ENCODE assay signal across 9 cellular contexts in genomic region chr12:6322969-6323339, GRCh38. TPM values are rescaled to one million over a fixed set of nuclear protein-coding genes. Genes with fewer than 3 reads are reported as not detected.
DNase-seq lines count a peak whose midpoint lies in the region; ATAC-seq and TF ChIP-seq lines count a peak whose summit lies in the region.
"Had no signal": no experiment of that assay in that cellular context is flagged by ENCODE, and none has a peak within 500 bp of the region (broad histone marks: within the 10 kb centered on the region; RNA-seq: fewer than 3 reads in every experiment).

No MANE protein-coding gene starts in this region.

- no TSS peak for BruUV-seq in Caco-2 (replicated peaks; lab: Mats Ljungman, UMichigan)

- CTCF ChIA-PET in Caco-2 (lab: Charles Lee), result interaction anchor here (0.6 to 1.7 kb wide), 17 partner anchors 10 to 148 kb away, joined by 3 to 17 read pairs (median 4); partner anchors contain the start of genes TNFRSF1A and VAMP1

- H3K36me3 Mint-ChIP-seq in Caco-2 (ENCODE audit: insufficient read depth, unreplicated experiment) (peaks cover 72% of the 10 kb centered on the region), nephron progenitor cell (ENCODE audit: low read depth) (no peaks in the 10 kb centered on the region)
- H3K36me3 Mint-ChIP-seq in activated naive CD8-positive, alpha-beta T cell treated with anti-CD3 and anti-CD28 coated beads, Interleukin-2, amount 10 ng/mL, durations not matched to agents 7 days and 5 days, result peaks cover 9% of the 10 kb centered on the region

- no peak for TF ChIP-seq CTCF in Caco-2 (IDR thresholded peaks at IDR 0.05; ENCODE audit: insufficient read depth in 1 of 2, low read depth in 1 of 2, low read length in 1 of 2, severe bottlenecking in 1 of 2, unreplicated experiment in 1 of 2)
- TF ChIP-seq CTCF in nephron progenitor cell (IDR thresholded peaks at IDR 0.05), result no peak

- H3K4me1 ChIP-seq in Caco-2, result peaks cover 20% of the 10 kb centered on the region

- H3K4me1 Mint-ChIP-seq in Caco-2 (ENCODE audit: low read depth, unreplicated experiment) (peaks cover 19% of the 10 kb centered on the region), nephron progenitor cell (peaks cover 64% of the 10 kb centered on the region)
- H3K4me1 Mint-ChIP-seq in activated naive CD8-positive, alpha-beta T cell treated with anti-CD3 and anti-CD28 coated beads, Interleukin-2, amount 10 ng/mL, durations not matched to agents 7 days and 5 days, result peaks cover 50% of the 10 kb centered on the region

- H3K9me3 ChIP-seq in Caco-2, result no peaks in the 10 kb centered on the region

- no peak overlapping the region for H3K4me3 ChIP-seq in Caco-2 (ENCODE audit: low read depth, low read length)

- H3K27me3 ChIP-seq in Caco-2 (replicated peaks; ENCODE audit: control insufficient read depth, insufficient read depth, low read length), result no peaks in the 10 kb centered on the region

- H3K4me3 Mint-ChIP-seq in Caco-2 (ENCODE audit: unreplicated experiment) (no peak overlapping the region), nephron progenitor cell (no peak overlapping the region)
- H3K4me3 Mint-ChIP-seq in activated naive CD8-positive, alpha-beta T cell treated with anti-CD3 and anti-CD28 coated beads, Interleukin-2, amount 10 ng/mL, durations not matched to agents 7 days and 5 days, result peak overlapping the region; percentile 76

- intact Hi-C loops in Caco-2 (cut with micrococcal nuclease; ENCODE audit: unreplicated experiment), result loop anchor here (1.0 kb wide), 3 partner anchors 13 to 142 kb away; partner anchors contain the start of gene PLEKHG6

- POLR2A ChIA-PET in Caco-2 (lab: Charles Lee), result interaction anchor here (0.6 to 1.6 kb wide), 7 partner anchors 10 to 1614 kb away, joined by 3 to 8 read pairs (median 4); partner anchors contain the start of genes PLEKHG6 and VAMP1
- POLR2A ChIA-PET in activated naive CD8-positive, alpha-beta T cell treated with anti-CD3 and anti-CD28 coated beads, Interleukin-2, amount 10 ng/mL, durations not matched to agents 7 days and 5 days (lab: Charles Lee), result interaction anchor here (0.6 to 2.0 kb wide), 8 partner anchors 10 to 231 kb away, joined by 3 to 17 read pairs (median 3); no protein-coding TSS in a partner anchor

- H3K27me3 Mint-ChIP-seq in Caco-2 (ENCODE audit: insufficient read depth, unreplicated experiment) (no peaks in the 10 kb centered on the region), nephron progenitor cell (ENCODE audit: low read depth, poor library complexity) (peaks cover 29% of the 10 kb centered on the region)
- no peaks in the 10 kb centered on the region for H3K27me3 Mint-ChIP-seq in activated naive CD8-positive, alpha-beta T cell treated with anti-CD3 and anti-CD28 coated beads, Interleukin-2, amount 10 ng/mL, durations not matched to agents 7 days and 5 days

- no peaks in the 10 kb centered on the region for H3K9me3 Mint-ChIP-seq in Caco-2 (ENCODE audit: unreplicated experiment)
- H3K9me3 Mint-ChIP-seq in activated naive CD8-positive, alpha-beta T cell treated with anti-CD3 and anti-CD28 coated beads, Interleukin-2, amount 10 ng/mL, durations not matched to agents 7 days and 5 days, result no peaks in the 10 kb centered on the region
- no peaks in the 10 kb centered on the region for H3K9me3 Mint-ChIP-seq in nephron progenitor cell

- no peak for TF ChIP-seq POLR2A in erythroblast (IDR thresholded peaks at IDR 0.05; ENCODE audit: low read length)

- peak; percentile 28 for ATAC-seq in HG02623 (IDR thresholded peaks at IDR 0.05; ENCODE audit: unreplicated experiment)
- no peak for ATAC-seq in activated naive CD8-positive, alpha-beta T cell treated with anti-CD3 and anti-CD28 coated beads, Interleukin-2, amount 10 ng/mL, durations not matched to agents 7 days and 5 days (ENCODE audit: low read depth)

- peak overlapping the region; percentile 88 for H3K27ac Mint-ChIP-seq in Caco-2 (ENCODE audit: unreplicated experiment)
- peak overlapping the region; percentile 94 for H3K27ac Mint-ChIP-seq in activated naive CD8-positive, alpha-beta T cell treated with anti-CD3 and anti-CD28 coated beads, Interleukin-2, amount 10 ng/mL, durations not matched to agents 7 days and 5 days
- H3K27ac Mint-ChIP-seq in nephron progenitor cell, result peak overlapping the region; percentile 7

- DNase-seq in Caco-2, result no peak
- no peak for DNase-seq in activated naive CD8-positive, alpha-beta T cell treated with anti-CD3 and anti-CD28 coated beads, Interleukin-2, amount 10 ng/mL, durations not matched to agents 7 days and 5 days
- no peak for DNase-seq in nephron progenitor cell
- no peak for DNase-seq in effector CD4-positive, alpha-beta T cell
- DNase-seq in erythroblast (lab: John Stamatoyannopoulos, UW), result no peak
- DNase-seq in NCI-H82 (lab: John Stamatoyannopoulos, UW), result no peak
- DNase-seq in NCI-H774 (lab: John Stamatoyannopoulos, UW), result no peak

- H3K36me3 ChIP-seq in Caco-2 (ENCODE audit: control insufficient read depth, insufficient read depth, low read length), result peaks cover 6% of the 10 kb centered on the region

RNA-seq across cellular contexts. Expression of gene PLEKHG6, which starts 12.5 kb away (rescaled TPM):
- 109 and 123 TPM in 2 replicates for total RNA-seq in Caco-2 (2022)
- not detected for total RNA-seq in activated naive CD8-positive, alpha-beta T cell treated with anti-CD3 and anti-CD28 coated beads, Interleukin-2, amount 10 ng/mL, durations not matched to agents 7 days and 5 days
- total RNA-seq: pulmonary artery endothelial cell had no signal

RNA-seq across cellular contexts. Expression of gene TNFRSF1A, which starts 18.9 kb away (rescaled TPM):
- 79.0 and 79.4 TPM in 2 replicates for total RNA-seq in Caco-2 (2022)
- 10 to 100 TPM; 82.9 to 87.1 TPM for total RNA-seq in activated naive CD8-positive, alpha-beta T cell treated with anti-CD3 and anti-CD28 coated beads, Interleukin-2, amount 10 ng/mL, durations not matched to agents 7 days and 5 days

RNA-seq across cellular contexts. Expression of gene SCNN1A, which starts 52.4 kb away (rescaled TPM):
- 52.6 and 53.5 TPM in 2 replicates for total RNA-seq in Caco-2 (2022)
- total RNA-seq in activated naive CD8-positive, alpha-beta T cell treated with anti-CD3 and anti-CD28 coated beads, Interleukin-2, amount 10 ng/mL, durations not matched to agents 7 days and 5 days, result 1 to 10 TPM in 1 of 2 experiments, under 1 TPM in 1; 0.43 to 1.1 TPM

Comparison
In these comparisons a context has a peak if more than half of its experiments do, and no peak if none do; other contexts are left out.
1. H3K27ac Mint-ChIP-seq: peak in every context shown above with its lines; median percentile 94 in activated naive CD8-positive, alpha-beta T cell treated with anti-CD3 and anti-CD28 coated beads, Interleukin-2, amount 10 ng/mL, durations not matched to agents 7 days and 5 days; 88 in Caco-2; 7 in nephron progenitor cell.
2. RNA of gene PLEKHG6, which starts 12.5 kb away (total RNA-seq): 109 to 123 TPM in Caco-2; not detected in activated naive CD8-positive, alpha-beta T cell treated with anti-CD3 and anti-CD28 coated beads, Interleukin-2, amount 10 ng/mL, durations not matched to agents 7 days and 5 days; every median in the first group is over 10 times any median in the second.
3. RNA of gene SCNN1A, which starts 52.4 kb away (total RNA-seq): 52.6 to 53.5 TPM in Caco-2; 0.43 to 1.1 TPM in activated naive CD8-positive, alpha-beta T cell treated with anti-CD3 and anti-CD28 coated beads, Interleukin-2, amount 10 ng/mL, durations not matched to agents 7 days and 5 days; every median in the first group is over 10 times any median in the second.